In the genomic region with DNA sequence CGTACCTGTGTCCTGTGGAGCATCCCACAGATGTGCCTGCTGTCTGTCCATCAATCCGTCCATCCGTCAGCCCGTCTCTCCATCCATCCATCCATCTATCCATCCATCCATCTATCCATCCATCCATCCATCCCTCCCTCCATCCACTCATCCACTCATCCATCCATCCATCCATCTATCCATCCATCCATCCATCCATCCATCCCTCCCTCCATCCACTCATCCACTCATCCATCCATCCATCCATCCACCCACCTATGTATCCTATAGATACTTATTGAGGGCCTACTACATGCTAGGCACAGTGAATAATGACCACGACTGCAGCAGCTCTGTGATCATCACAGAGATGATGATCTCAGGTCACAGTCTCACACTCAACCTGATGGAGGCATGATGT, we compare ENCODE assay signal across 4 cellular contexts.
DNase-seq lines count a peak whose midpoint lies in the region; FAIRE-seq and TF ChIP-seq lines count a peak whose summit lies in the region.
"Not testable (repeated sequence)": the region's sequence is repeated elsewhere in the genome, so short reads cannot be mapped to it uniquely, and the experiment has no call there.

No MANE protein-coding gene starts in this region.

- not testable (repeated sequence) for H2BK120ac ChIP-seq in trophoblast cell (ENCODE audit: insufficient read depth, low read length, poor library complexity)

- H3K27me3 ChIP-seq in trophoblast cell (ENCODE audit: insufficient read depth, low read length): not testable (repeated sequence)

- not testable (repeated sequence) for TF ChIP-seq CTCF in HEK293 (tag by site-specific recombination; IDR thresholded peaks at IDR 0.05)

- not testable (repeated sequence) for H4K12ac ChIP-seq in trophoblast cell (ENCODE audit: low read depth, low read length)

- H3K27ac ChIP-seq in HEK293 (ENCODE audit: extremely low read depth, low read depth, low read length); trophoblast cell (ENCODE audit: low read depth, low read length): not testable (repeated sequence)

- H3K4me1 ChIP-seq in HEK293 (ENCODE audit: control insufficient read depth, insufficient read depth, low read length); trophoblast cell (ENCODE audit: control insufficient read depth in 1 of 2, insufficient read depth in 2 of 2, low read length in 2 of 2): not testable (repeated sequence)

- FAIRE-seq in urothelium cell line (lab: Jason Lieb, UNC): peak; percentile 93

- not testable (repeated sequence) for H3K14ac ChIP-seq in trophoblast cell (ENCODE audit: low read length)

- no CpG with 5 or more reads among the region's 5 CpGs for WGBS in trophoblast cell (ENCODE audit: extremely low coverage, insufficient coverage, insufficient read length)

- H3K9me3 ChIP-seq in HEK293 (ENCODE audit: control insufficient read depth, insufficient read depth, low read depth, low read length); trophoblast cell (ENCODE audit: insufficient read depth, low read depth, low read length): not testable (repeated sequence)

- not testable (repeated sequence) for H3K79me1 ChIP-seq in trophoblast cell (ENCODE audit: low read length)

- not testable (repeated sequence) for H2AFZ ChIP-seq in trophoblast cell (ENCODE audit: insufficient read depth, low read length, poor library complexity)

- CTCF ChIA-PET in HEK293 (lab: Yijun Ruan, JAX): interaction anchor here (0.6 to 8.1 kb wide), 3 partner anchors 13 to 67 kb away, joined by 3 to 151 read pairs (median 73); a partner anchor contains a TSS

- intact Hi-C loops in cardiac septum (cut with DNase I): loop anchor here (5.0 kb wide), 2 partner anchors 112 to 327 kb away; no protein-coding TSS in a partner anchor

- H4K8ac ChIP-seq in trophoblast cell (ENCODE audit: low read depth, low read length): not testable (repeated sequence)

- not testable (repeated sequence) for H3K18ac ChIP-seq in trophoblast cell (ENCODE audit: low read length)

- not testable (repeated sequence) for H2BK5ac ChIP-seq in trophoblast cell (ENCODE audit: low read depth, low read length, poor library complexity)

- not testable (repeated sequence) for H3K79me2 ChIP-seq in trophoblast cell (ENCODE audit: control insufficient read depth, insufficient read depth, low read length, poor library complexity)

- DNase-seq in cardiac septum (ENCODE audit: low spot score): peak; percentile 1
- DNase-seq in trophoblast cell; urothelium cell line (ENCODE audit: low spot score): not testable (repeated sequence)

- H4K91ac ChIP-seq in trophoblast cell (ENCODE audit: low read depth, low read length): not testable (repeated sequence)

- POLR2A ChIA-PET in HEK293 (lab: Yijun Ruan, JAX): not testable (repeated sequence)

- not testable (repeated sequence) for H3K9ac ChIP-seq in trophoblast cell (ENCODE audit: low read length)

- not testable (repeated sequence) for H3K4me3 ChIP-seq in HEK293 (ENCODE audit: low read depth, low read length)
- peak overlapping the region; percentile 37 for H3K4me3 ChIP-seq in trophoblast cell (ENCODE audit: low read depth, low read length)

- not testable (repeated sequence) for H2BK12ac ChIP-seq in trophoblast cell (ENCODE audit: low read length)

- H3K36me3 ChIP-seq in HEK293 (ENCODE audit: control insufficient read depth in 2 of 2, insufficient read depth in 1 of 2, low read length in 2 of 2); trophoblast cell (ENCODE audit: control insufficient read depth in 1 of 2, insufficient read depth in 2 of 2, low read length in 2 of 2): not testable (repeated sequence)

- not testable (repeated sequence) for H3K4me2 ChIP-seq in trophoblast cell (ENCODE audit: low read length)

- H2AK5ac ChIP-seq in trophoblast cell (ENCODE audit: low read length): not testable (repeated sequence)

- H3K4ac ChIP-seq in trophoblast cell (ENCODE audit: low read depth, low read length): not testable (repeated sequence)

- not testable (repeated sequence) for H3K23ac ChIP-seq in trophoblast cell (ENCODE audit: low read length)

TF ChIP-seq in HEK293, 187 proteins besides CTCF, POLR2A, EP300 and RAD21:
- TF ChIP-seq ZBTB17 (tag by site-specific recombination; IDR thresholded peaks at IDR 0.05): peak; percentile 93
- TF ChIP-seq ZNF366 (tag by site-specific recombination; conservative IDR thresholded peaks at IDR 0.05): peak; percentile 98
